Comparison of ENCODE assay signal across 24 cellular contexts in genomic region chr9:6915635-6916034, GRCh38.
DNase-seq lines count a peak whose midpoint lies in the region; FAIRE-seq and TF ChIP-seq lines count a peak whose summit lies in the region.
"Had no signal": no experiment of that assay in that cellular context is flagged by ENCODE, and none has a peak within 500 bp of the region (broad histone marks: within the 10 kb centered on the region; RNA-seq: fewer than 3 reads in every experiment).

No MANE protein-coding gene starts in this region.

- H3K56ac ChIP-seq in H1 (replicated peaks; ENCODE audit: insufficient read length, low read depth, low read length) = no peak overlapping the region

- no peaks in the 10 kb centered on the region; the same call in 1 of the 2 replicates for H3K79me1 ChIP-seq in H1 (ENCODE audit: low read depth, low read length)

- no peak for TF ChIP-seq CTCF in H1 (IDR thresholded peaks at IDR 0.05; ENCODE audit: control extremely low read depth in 1 of 3, insufficient read depth in 1 of 3, low read depth in 1 of 3, low read length in 3 of 3)
- no peak for TF ChIP-seq CTCF in neutrophil (IDR thresholded peaks at IDR 0.05)
- no peak for TF ChIP-seq CTCF in thyroid gland (IDR thresholded peaks at IDR 0.05)

- H2BK12ac ChIP-seq in H1 (ENCODE audit: low read depth, low read length) = no peak overlapping the region

- H2BK20ac ChIP-seq in H1 (ENCODE audit: low read length) = no peak overlapping the region

- no peak overlapping the region for H3K4me3 Mint-ChIP-seq in activated naive CD4-positive, alpha-beta T cell treated with anti-CD3 and anti-CD28 coated beads, Interleukin-2, amount 50 U/mL, for 24 hours
- H3K4me3 Mint-ChIP-seq: activated naive CD8-positive, alpha-beta T cell; natural killer cell treated with Interleukin-12 subunit alpha and Interleukin-12 subunit beta and Interleukin-15 and Interleukin-18, amount 100 ng/mL, for 72 hours had no signal

- H3K36me3 ChIP-seq in H1 (ENCODE audit: control insufficient read depth in 2 of 4, insufficient read depth in 4 of 4, low read length in 3 of 4) (no peaks in the 10 kb centered on the region), neutrophil (no peaks in the 10 kb centered on the region), thyroid gland (no peaks in the 10 kb centered on the region)
- H3K36me3 ChIP-seq: breast epithelium, gastrocnemius medialis, HAP-1, suprapubic skin, upper lobe of right lung had no signal

- POLR2A ChIA-PET in H1 (lab: Charles Lee; ENCODE audit: partially characterized antibody) = no interaction called here

- H3K27me3 ChIP-seq in H1 (replicated peaks in 1 of 4; ENCODE audit: control insufficient read depth in 3 of 4, extremely low read depth in 1 of 4, insufficient read depth in 3 of 4, low read length in 3 of 4) = no peaks in the 10 kb centered on the region
- no peaks in the 10 kb centered on the region for H3K27me3 ChIP-seq in neutrophil
- no peaks in the 10 kb centered on the region for H3K27me3 ChIP-seq in thyroid gland
- H3K27me3 ChIP-seq: breast epithelium, gastrocnemius medialis, suprapubic skin, upper lobe of right lung had no signal

- H4K5ac ChIP-seq in H1 (ENCODE audit: insufficient read length, low read depth, low read length) = no peak overlapping the region

- no peak overlapping the region for H3K27ac ChIP-seq in H1 (ENCODE audit: low read depth, low read length)
- H3K27ac ChIP-seq in neutrophil = peak overlapping the region; percentile 37
- H3K27ac ChIP-seq in thyroid gland = no peak overlapping the region
- H3K27ac ChIP-seq: breast epithelium, gastrocnemius medialis, parathyroid adenoma, suprapubic skin, upper lobe of right lung had no signal

- no peak for DNase-seq in activated naive CD4-positive, alpha-beta T cell (lab: John Stamatoyannopoulos, UW)
- peak; percentile 47 for DNase-seq in NCI-H2171 treated with DMSO at 0.1 percent for 48 hours (lab: John Stamatoyannopoulos, UW)
- DNase-seq in H1 (ENCODE audit: low read depth in 1 of 2, low spot score in 2 of 2) = no peak
- no peak for DNase-seq in thyroid gland
- no peak for DNase-seq in activated CD8-positive, alpha-beta memory T cell treated with anti-CD3 and anti-CD28 coated beads for 24 hours
- DNase-seq in activated CD4-positive, CD25-positive, alpha-beta regulatory T cell (lab: John Stamatoyannopoulos, UW) = no peak
- DNase-seq: activated CD4-positive, alpha-beta T cell treated with anti-CD3 and anti-CD28 coated beads for 1 hour; anterior cingulate cortex; gastrocnemius medialis; Karpas-422; NCI-H1436 treated with DMSO at 0.1 percent for 48 hours; retina; Right ventricle myocardium superior; stimulated activated naive CD4-positive, alpha-beta T cell treated with Interleukin-2 at 50 U/mL for 16 hours; upper lobe of right lung had no signal

- H2AK5ac ChIP-seq in H1 (ENCODE audit: low read depth, low read length) = no peak overlapping the region

- H3K18ac ChIP-seq in H1 (ENCODE audit: extremely low read depth, low read length) = no peak overlapping the region

- peaks cover 23% of the 10 kb centered on the region for H3K36me3 Mint-ChIP-seq in activated naive CD4-positive, alpha-beta T cell treated with anti-CD3 and anti-CD28 coated beads, Interleukin-2, amount 50 U/mL, for 24 hours
- H3K36me3 Mint-ChIP-seq: natural killer cell treated with Interleukin-12 subunit alpha and Interleukin-12 subunit beta and Interleukin-15 and Interleukin-18, amount 100 ng/mL, for 72 hours had no signal

- H3K9me3 ChIP-seq in H1 (ENCODE audit: insufficient read depth in 2 of 2, low read depth in 1 of 2, low read length in 1 of 2) = no peaks in the 10 kb centered on the region
- H3K9me3 ChIP-seq in neutrophil = no peaks in the 10 kb centered on the region
- H3K9me3 ChIP-seq in thyroid gland = no peaks in the 10 kb centered on the region
- H3K9me3 ChIP-seq: breast epithelium, gastrocnemius medialis, HAP-1, suprapubic skin, upper lobe of right lung had no signal

- H4K20me1 ChIP-seq in H1 (replicated peaks in 1 of 2; ENCODE audit: control insufficient read depth in 1 of 2, insufficient read depth in 2 of 2, low read length in 2 of 2) = peaks cover 0 to 4% of the 10 kb centered on the region in 2 experiments

- H4K91ac ChIP-seq in H1 (replicated peaks; ENCODE audit: insufficient read length, low read length) = no peak overlapping the region

- FAIRE-seq in H1 (lab: Jason Lieb, UNC) = peak; percentile 50
- FAIRE-seq: GM12891 had no signal

- H2BK120ac ChIP-seq in H1 (replicated peaks; ENCODE audit: low read depth, low read length) = no peak overlapping the region

- H3K79me2 ChIP-seq in H1 (ENCODE audit: control insufficient read depth in 1 of 2, insufficient read depth in 2 of 2, low read length in 2 of 2) = no peaks in the 10 kb centered on the region
- H3K79me2 ChIP-seq: parathyroid adenoma had no signal

- TF ChIP-seq POLR2A in H1 (IDR thresholded peaks at IDR 0.05; ENCODE audit: control extremely low read depth in 1 of 2, low read depth in 2 of 2, low read length in 2 of 2) (no peak), thyroid gland (IDR thresholded peaks at IDR 0.05) (no peak)

- H3K14ac ChIP-seq in H1 (ENCODE audit: insufficient read length) = no peak overlapping the region

- no peak overlapping the region for H3K9ac ChIP-seq in H1 (replicated peaks in 1 of 4; ENCODE audit: extremely low read depth in 1 of 4, low read depth in 3 of 4, low read length in 3 of 4)
- H3K9ac ChIP-seq: parathyroid adenoma had no signal

- H3K27me3 Mint-ChIP-seq in activated naive CD4-positive, alpha-beta T cell treated with anti-CD3 and anti-CD28 coated beads, Interleukin-2, amount 50 U/mL, for 24 hours = no peaks in the 10 kb centered on the region
- H3K27me3 Mint-ChIP-seq: activated naive CD8-positive, alpha-beta T cell; natural killer cell treated with Interleukin-12 subunit alpha and Interleukin-12 subunit beta and Interleukin-15 and Interleukin-18, amount 100 ng/mL, for 72 hours had no signal

- no peak overlapping the region for H3K4me2 ChIP-seq in H1 (ENCODE audit: insufficient read depth in 1 of 2, low read depth in 2 of 2, low read length in 2 of 2)

- H2BK15ac ChIP-seq in H1 (ENCODE audit: low read length) = no peak overlapping the region

- 75% methylated on average over 4 of the region's 4 CpGs; no CpG with 5 or more reads in 1 of the 2 experiments for WGBS in H1 (ENCODE audit: extremely low coverage in 1 of 2, insufficient coverage in 1 of 2, insufficient read length in 1 of 2, insufficient replicate concordance in 2 of 2, low coverage in 1 of 2, low lambda C conversion rate in 2 of 2, missing lambda C conversion rate in 1 of 2), 2 experiments
- 80 to 82% methylated on average over 4 of the region's 4 CpGs for WGBS in thyroid gland, 2 donors

- H2AFZ ChIP-seq in H1 (ENCODE audit: low read length) = no peak overlapping the region
- H2AFZ ChIP-seq: parathyroid adenoma had no signal

- H3K4me3 ChIP-seq in H1 (ENCODE audit: extremely low read depth in 1 of 4, insufficient read depth in 2 of 4, low read depth in 3 of 4, low read length in 4 of 4) = no peak overlapping the region
- H3K4me3 ChIP-seq in neutrophil (ENCODE audit: low read depth in 1 of 2, low read length in 1 of 2) = no peak overlapping the region
- H3K4me3 ChIP-seq in thyroid gland (replicated peaks in 1 of 3) = no peak overlapping the region
- H3K4me3 ChIP-seq: breast epithelium, gastrocnemius medialis, HAP-1, suprapubic skin, upper lobe of right lung had no signal

- H3K9me3 Mint-ChIP-seq in activated naive CD4-positive, alpha-beta T cell treated with anti-CD3 and anti-CD28 coated beads, Interleukin-2, amount 50 U/mL, for 24 hours = peaks cover 6% of the 10 kb centered on the region

- H3K4me1 ChIP-seq in H1 (replicated peaks in 1 of 4; ENCODE audit: control insufficient read depth in 3 of 4, insufficient read depth in 4 of 4, low read length in 3 of 4) (peaks cover 0 to 7% (median 2%) of the 10 kb centered on the region in 4 experiments; a peak in 1 of 7 replicates), neutrophil (ENCODE audit: control insufficient read depth in 1 of 2, insufficient read depth in 1 of 2, low read depth in 1 of 2, low read length in 1 of 2) (peaks cover 63 to 68% of the 10 kb centered on the region in 2 experiments), thyroid gland (peaks cover 10 to 11% of the 10 kb centered on the region in 2 donors)
- H3K4me1 ChIP-seq: breast epithelium, HAP-1, parathyroid adenoma, suprapubic skin, upper lobe of right lung had no signal

- H3K4me1 Mint-ChIP-seq in activated naive CD4-positive, alpha-beta T cell treated with anti-CD3 and anti-CD28 coated beads, Interleukin-2, amount 50 U/mL, for 24 hours = peaks cover 58% of the 10 kb centered on the region

- no peaks in the 10 kb centered on the region for H3K23me2 ChIP-seq in H1 (ENCODE audit: low read depth, low read length)

- intact Hi-C loops in thyroid gland (cut with DNase I) = no loop called here

- H3K23ac ChIP-seq in H1 (ENCODE audit: insufficient read length) = no peak overlapping the region

- no peak overlapping the region for H3K4ac ChIP-seq in H1 (replicated peaks; ENCODE audit: insufficient read length, low read depth, low read length)

- peak overlapping the region; percentile 52 for H3K27ac Mint-ChIP-seq in activated naive CD4-positive, alpha-beta T cell treated with anti-CD3 and anti-CD28 coated beads, Interleukin-2, amount 50 U/mL, for 24 hours
- H3K27ac Mint-ChIP-seq: activated naive CD8-positive, alpha-beta T cell; natural killer cell treated with Interleukin-12 subunit alpha and Interleukin-12 subunit beta and Interleukin-15 and Interleukin-18, amount 100 ng/mL, for 72 hours had no signal

- TF ChIP-seq EP300 in H1 (IDR thresholded peaks at IDR 0.05; ENCODE audit: borderline replicate concordance in 1 of 2, low read depth in 2 of 2, low read length in 2 of 2) = no peak

- H2BK5ac ChIP-seq in H1 (ENCODE audit: low read depth, low read length) = no peak overlapping the region

- no peak for TF ChIP-seq RAD21 in H1 (IDR thresholded peaks at IDR 0.05 in 1 of 2, conservative IDR thresholded peaks at IDR 0.05 in 1 of 2; ENCODE audit: low read depth in 2 of 2, low read length in 2 of 2)

- no peak overlapping the region for H4K8ac ChIP-seq in H1 (ENCODE audit: extremely low read depth, insufficient read depth, low read length)

- CTCF ChIA-PET in H1 (lab: Charles Lee; ENCODE audit: partially characterized antibody) = interaction anchor here (2.7 kb wide), 1 partner anchor 137 kb away, joined by 8 read pairs; no protein-coding TSS in a partner anchor

TF ChIP-seq in H1, 55 proteins besides CTCF, POLR2A, EP300 and RAD21 (continues in another document):
- TF ChIP-seq TEAD4 (IDR thresholded peaks at IDR 0.05; ENCODE audit: low read depth, low read length) (no peak), TAF7 (optimal IDR thresholded peaks at IDR 0.05; ENCODE audit: borderline replicate concordance, low read depth, low read length) (no peak), CHD2 (IDR thresholded peaks at IDR 0.05; ENCODE audit: low read length) (no peak), KDM5A (IDR thresholded peaks at IDR 0.05; ENCODE audit: low read length) (no peak), SP4 (IDR thresholded peaks at IDR 0.05; ENCODE audit: low read length) (no peak), POLR2AphosphoS5 (IDR thresholded peaks at IDR 0.05; ENCODE audit: low read depth, low read length) (no peak), SP1 (IDR thresholded peaks at IDR 0.05; ENCODE audit: low read depth, low read length) (no peak), POU5F1 (IDR thresholded peaks at IDR 0.05; ENCODE audit: low read depth, low read length) (no peak), FOSL1 (IDR thresholded peaks at IDR 0.05; ENCODE audit: insufficient read depth, low read depth, low read length) (no peak)
